In genomic region chr5:18961234-18961633, GRCh38 we compare ENCODE assay signal across 16 cellular contexts.
A peak's percentile ranks its signal among the peaks of the same experiment; 100 is the strongest.
DNase-seq lines count a peak whose midpoint lies in the region; ATAC-seq and TF ChIP-seq lines count a peak whose summit lies in the region.
"Had no signal": no experiment of that assay in that cellular context is flagged by ENCODE, and none has a peak within 500 bp of the region (broad histone marks: within the 10 kb centered on the region; RNA-seq: fewer than 3 reads in every experiment).

No MANE protein-coding gene starts in this region.

- CTCF ChIA-PET in T-cell (lab: Charles Lee), result no interaction called here

- H3K4me2 ChIP-seq in SU-DHL-6 (ENCODE audit: low read depth, low read length, poor library complexity, severe bottlenecking), result no peak overlapping the region

- H2AFZ ChIP-seq in SU-DHL-6 (ENCODE audit: low read depth, low read length, severe bottlenecking), result peak overlapping the region; percentile 66

- no peak overlapping the region for H3K27ac Mint-ChIP-seq in T-cell
- H3K27ac Mint-ChIP-seq: CD4-positive, alpha-beta memory T cell; H9 had no signal

- H3K9me2 ChIP-seq in SU-DHL-6 (replicated peaks; ENCODE audit: insufficient read depth, low read length), result no peaks in the 10 kb centered on the region

- H4K20me1 ChIP-seq in SU-DHL-6 (ENCODE audit: low read depth, low read length), result no peaks in the 10 kb centered on the region

- no peak overlapping the region for H3K4me3 Mint-ChIP-seq in T-cell
- H3K4me3 Mint-ChIP-seq: CD4-positive, alpha-beta memory T cell; H9 had no signal

- no peak for TF ChIP-seq POLR2A in breast epithelium (IDR thresholded peaks at IDR 0.05)

- H3K9me3 ChIP-seq in SU-DHL-6 (ENCODE audit: insufficient read depth, low read length) (no peaks in the 10 kb centered on the region), breast epithelium (no peaks in the 10 kb centered on the region)

- H3K27me3 Mint-ChIP-seq in T-cell, result no peaks in the 10 kb centered on the region
- H3K27me3 Mint-ChIP-seq: CD4-positive, alpha-beta memory T cell had no signal

- no peak overlapping the region for H3K27ac ChIP-seq in SU-DHL-6 (ENCODE audit: low read depth, low read length)
- H3K27ac ChIP-seq in breast epithelium, result no peak overlapping the region
- H3K27ac ChIP-seq: C4-2B, HL-60 had no signal

- no peaks in the 10 kb centered on the region for H3K4me1 ChIP-seq in breast epithelium

- peaks cover 2 to 4% (median 3%) of the 10 kb centered on the region in 3 donors for H3K9me3 Mint-ChIP-seq in T-cell
- H3K9me3 Mint-ChIP-seq: H9 had no signal

- POLR2A ChIA-PET in T-cell (lab: Charles Lee), result no interaction called here

- H3F3A ChIP-seq in SU-DHL-6 (ENCODE audit: insufficient read depth), result no peaks in the 10 kb centered on the region

- H3K4me3 ChIP-seq in GM12865 (ENCODE audit: low read depth, low read length), result no peak overlapping the region
- H3K4me3 ChIP-seq in SU-DHL-6 (ENCODE audit: insufficient read depth, low read length, poor library complexity, severe bottlenecking), result no peak overlapping the region
- no peak overlapping the region for H3K4me3 ChIP-seq in breast epithelium

- ATAC-seq in HG03432 (IDR thresholded peaks at IDR 0.05; ENCODE audit: unreplicated experiment) (peak; percentile 52), T-cell (replicated peaks in 1 of 4) (no peak), GM21423 (IDR thresholded peaks at IDR 0.05; ENCODE audit: unreplicated experiment) (no peak)

- intact Hi-C loops in breast epithelium (cut with DNase I; ENCODE audit: low total_unique reads), result no loop called here

- no peak overlapping the region for H3K9ac ChIP-seq in SU-DHL-6 (ENCODE audit: low read length)

- H3K36me3 ChIP-seq in SU-DHL-6 (ENCODE audit: low read length), result no peaks in the 10 kb centered on the region
- no peaks in the 10 kb centered on the region for H3K36me3 ChIP-seq in breast epithelium

- TF ChIP-seq CTCF in GM12865 (IDR thresholded peaks at IDR 0.05; ENCODE audit: insufficient read depth, low read depth, low read length, missing control alignments) (no peak), SU-DHL-6 (IDR thresholded peaks at IDR 0.05; ENCODE audit: insufficient read depth, low read length, poor library complexity, severe bottlenecking) (no peak), breast epithelium (IDR thresholded peaks at IDR 0.05) (no peak)

- no peaks in the 10 kb centered on the region for H3K36me3 Mint-ChIP-seq in T-cell
- H3K36me3 Mint-ChIP-seq: CD4-positive, alpha-beta memory T cell had no signal

- H3K4me1 Mint-ChIP-seq in T-cell, result no peaks in the 10 kb centered on the region
- H3K4me1 Mint-ChIP-seq: CD4-positive, alpha-beta memory T cell; H9 had no signal

- H3K27me3 ChIP-seq in SU-DHL-6 (ENCODE audit: low read length) (no peaks in the 10 kb centered on the region), breast epithelium (no peaks in the 10 kb centered on the region)

- no peaks in the 10 kb centered on the region for H3K79me2 ChIP-seq in SU-DHL-6 (ENCODE audit: insufficient read depth, low read length)

- DNase-seq in GM12865 (ENCODE audit: low read depth), result peak; percentile 3
- DNase-seq in superior temporal gyrus (ENCODE audit: extremely low spot score), result peak; percentile 66
- no peak for DNase-seq in T-cell
- DNase-seq in breast epithelium (ENCODE audit: low spot score in 2 of 2), result no peak
- DNase-seq in NCI-H1930 (lab: John Stamatoyannopoulos, UW), result no peak
- DNase-seq: ACHN; CD4-positive, alpha-beta memory T cell; DMS153; DMS79; GDM1; H9 had no signal

Comparison
In these comparisons a context has a peak if more than half of its experiments do, and no peak if none do; other contexts are left out.
1. DNase-seq: peak in GM12865 (single experiment) and superior temporal gyrus (single experiment); none in T-cell (0 of 34), breast epithelium (0 of 2) and NCI-H1930 (0 of 2).